Comparison of ENCODE assay signal across 1 cellular context in the genomic region with DNA sequence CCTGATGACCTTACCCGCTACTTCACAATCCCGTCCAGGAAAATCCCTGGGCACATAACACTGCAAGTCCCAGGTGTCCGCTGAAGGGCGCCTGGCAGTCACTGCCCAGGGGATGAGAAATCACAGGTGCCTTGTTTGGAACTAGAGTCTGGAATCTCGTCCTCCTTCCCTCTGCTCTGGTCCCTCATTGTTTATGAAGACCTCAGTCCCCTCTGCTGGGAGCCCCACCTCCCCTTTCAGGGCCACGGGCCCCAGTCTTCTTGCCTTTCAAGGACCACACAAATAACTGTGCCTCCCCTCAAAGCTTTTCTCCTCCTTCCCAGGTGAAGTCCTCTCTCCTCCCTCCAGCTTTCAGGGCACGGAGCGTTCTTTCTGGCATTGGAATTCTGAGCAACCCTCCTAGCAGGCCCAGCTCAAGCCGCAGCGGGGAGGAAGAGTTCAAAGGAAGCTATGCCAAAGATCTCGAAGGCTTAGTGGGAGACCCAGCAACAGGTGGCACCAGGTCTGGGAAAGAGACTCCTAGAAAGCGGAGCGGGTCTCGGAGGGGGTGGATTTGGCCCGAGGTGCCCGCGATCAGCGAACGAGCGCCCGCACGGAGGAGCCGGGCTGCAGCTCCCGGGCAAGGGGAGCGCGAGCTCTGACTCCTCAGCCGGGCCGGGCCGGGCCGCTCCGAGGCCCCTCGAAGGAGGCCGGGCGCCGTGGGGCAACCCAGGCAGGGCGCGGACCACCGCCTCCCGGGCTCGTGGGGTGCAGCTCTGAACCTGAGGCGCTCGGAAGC.
TF ChIP-seq lines count a peak whose summit lies in the region.

No MANE protein-coding gene starts in this region.

TF ChIP-seq in HepG2, 621 proteins besides CTCF, POLR2A, EP300 and RAD21:
- TF ChIP-seq, protein P1, sequence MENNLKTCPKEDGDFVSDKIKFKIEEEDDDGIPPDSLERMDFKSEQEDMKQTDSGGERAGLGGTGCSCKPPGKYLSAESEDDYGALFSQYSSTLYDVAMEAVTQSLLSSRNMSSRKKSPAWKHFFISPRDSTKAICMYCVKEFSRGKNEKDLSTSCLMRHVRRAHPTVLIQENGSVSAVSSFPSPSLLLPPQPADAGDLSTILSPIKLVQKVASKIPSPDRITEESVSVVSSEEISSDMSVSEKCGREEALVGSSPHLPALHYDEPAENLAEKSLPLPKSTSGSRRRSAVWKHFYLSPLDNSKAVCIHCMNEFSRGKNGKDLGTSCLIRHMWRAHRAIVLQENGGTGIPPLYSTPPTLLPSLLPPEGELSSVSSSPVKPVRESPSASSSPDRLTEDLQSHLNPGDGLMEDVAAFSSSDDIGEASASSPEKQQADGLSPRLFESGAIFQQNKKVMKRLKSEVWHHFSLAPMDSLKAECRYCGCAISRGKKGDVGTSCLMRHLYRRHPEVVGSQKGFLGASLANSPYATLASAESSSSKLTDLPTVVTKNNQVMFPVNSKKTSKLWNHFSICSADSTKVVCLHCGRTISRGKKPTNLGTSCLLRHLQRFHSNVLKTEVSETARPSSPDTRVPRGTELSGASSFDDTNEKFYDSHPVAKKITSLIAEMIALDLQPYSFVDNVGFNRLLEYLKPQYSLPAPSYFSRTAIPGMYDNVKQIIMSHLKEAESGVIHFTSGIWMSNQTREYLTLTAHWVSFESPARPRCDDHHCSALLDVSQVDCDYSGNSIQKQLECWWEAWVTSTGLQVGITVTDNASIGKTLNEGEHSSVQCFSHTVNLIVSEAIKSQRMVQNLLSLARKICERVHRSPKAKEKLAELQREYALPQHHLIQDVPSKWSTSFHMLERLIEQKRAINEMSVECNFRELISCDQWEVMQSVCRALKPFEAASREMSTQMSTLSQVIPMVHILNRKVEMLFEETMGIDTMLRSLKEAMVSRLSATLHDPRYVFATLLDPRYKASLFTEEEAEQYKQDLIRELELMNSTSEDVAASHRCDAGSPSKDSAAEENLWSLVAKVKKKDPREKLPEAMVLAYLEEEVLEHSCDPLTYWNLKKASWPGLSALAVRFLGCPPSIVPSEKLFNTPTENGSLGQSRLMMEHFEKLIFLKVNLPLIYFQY (CRISPR knock-in tag; IDR thresholded peaks at IDR 0.05; ENCODE audit: borderline replicate concordance) = 0 out of 2 replicates have a peak, but pooled peaks have one; percentile 60
- TF ChIP-seq EEA1 (CRISPR knock-in tag; IDR thresholded peaks at IDR 0.05; ENCODE audit: borderline replicate concordance) (peak; percentile 94), WIZ (CRISPR knock-in tag; IDR thresholded peaks at IDR 0.05) (peak; percentile 73; the same call in 1 of the 2 replicates), MED1 (CRISPR knock-in tag; IDR thresholded peaks at IDR 0.05) (peak; percentile 8; the same call in 1 of the 2 replicates), CENPT (CRISPR knock-in tag; IDR thresholded peaks at IDR 0.05; ENCODE audit: low read depth) (0 out of 2 replicates have a peak, but pooled peaks have one; percentile 6), ZNF441 (CRISPR knock-in tag; IDR thresholded peaks at IDR 0.05; ENCODE audit: borderline replicate concordance) (0 out of 2 replicates have a peak, but pooled peaks have one; percentile 44), CAMTA2 (CRISPR knock-in tag; IDR thresholded peaks at IDR 0.05; ENCODE audit: borderline replicate concordance) (peak; percentile 65; the same call in 1 of the 2 replicates), ZNF841 (CRISPR knock-in tag; IDR thresholded peaks at IDR 0.05; ENCODE audit: borderline replicate concordance) (0 out of 2 replicates have a peak, but pooled peaks have one; percentile 15), ZNF333 (CRISPR knock-in tag; IDR thresholded peaks at IDR 0.05; ENCODE audit: borderline replicate concordance) (0 out of 2 replicates have a peak, but pooled peaks have one; percentile 80), ZFP36L1 (CRISPR knock-in tag; IDR thresholded peaks at IDR 0.05) (0 out of 2 replicates have a peak, but pooled peaks have one; percentile 5), ZMAT3 (CRISPR knock-in tag; conservative IDR thresholded peaks at IDR 0.05) (peak; percentile 16; the same call in 1 of the 2 replicates), NFKB2 (CRISPR knock-in tag; IDR thresholded peaks at IDR 0.05; ENCODE audit: borderline replicate concordance) (peak; percentile 11; the same call in 1 of the 2 replicates), ZBTB38 (CRISPR knock-in tag; IDR thresholded peaks at IDR 0.05) (peak; percentile 42), ZFAT (CRISPR knock-in tag; conservative IDR thresholded peaks at IDR 0.05) (0 out of 2 replicates have a peak, but pooled peaks have one; percentile 55), ZBTB42 (CRISPR knock-in tag; IDR thresholded peaks at IDR 0.05) (peak; percentile 55; the same call in 1 of the 2 replicates)
- TF ChIP-seq, protein P2, sequence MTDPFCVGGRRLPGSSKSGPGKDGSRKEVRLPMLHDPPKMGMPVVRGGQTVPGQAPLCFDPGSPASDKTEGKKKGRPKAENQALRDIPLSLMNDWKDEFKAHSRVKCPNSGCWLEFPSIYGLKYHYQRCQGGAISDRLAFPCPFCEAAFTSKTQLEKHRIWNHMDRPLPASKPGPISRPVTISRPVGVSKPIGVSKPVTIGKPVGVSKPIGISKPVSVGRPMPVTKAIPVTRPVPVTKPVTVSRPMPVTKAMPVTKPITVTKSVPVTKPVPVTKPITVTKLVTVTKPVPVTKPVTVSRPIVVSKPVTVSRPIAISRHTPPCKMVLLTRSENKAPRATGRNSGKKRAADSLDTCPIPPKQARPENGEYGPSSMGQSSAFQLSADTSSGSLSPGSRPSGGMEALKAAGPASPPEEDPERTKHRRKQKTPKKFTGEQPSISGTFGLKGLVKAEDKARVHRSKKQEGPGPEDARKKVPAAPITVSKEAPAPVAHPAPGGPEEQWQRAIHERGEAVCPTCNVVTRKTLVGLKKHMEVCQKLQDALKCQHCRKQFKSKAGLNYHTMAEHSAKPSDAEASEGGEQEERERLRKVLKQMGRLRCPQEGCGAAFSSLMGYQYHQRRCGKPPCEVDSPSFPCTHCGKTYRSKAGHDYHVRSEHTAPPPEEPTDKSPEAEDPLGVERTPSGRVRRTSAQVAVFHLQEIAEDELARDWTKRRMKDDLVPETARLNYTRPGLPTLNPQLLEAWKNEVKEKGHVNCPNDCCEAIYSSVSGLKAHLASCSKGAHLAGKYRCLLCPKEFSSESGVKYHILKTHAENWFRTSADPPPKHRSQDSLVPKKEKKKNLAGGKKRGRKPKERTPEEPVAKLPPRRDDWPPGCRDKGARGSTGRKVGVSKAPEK (CRISPR knock-in tag; IDR thresholded peaks at IDR 0.05; ENCODE audit: borderline replicate concordance) = 0 out of 2 replicates have a peak, but pooled peaks have one; percentile 30
- TF ChIP-seq, protein P3, sequence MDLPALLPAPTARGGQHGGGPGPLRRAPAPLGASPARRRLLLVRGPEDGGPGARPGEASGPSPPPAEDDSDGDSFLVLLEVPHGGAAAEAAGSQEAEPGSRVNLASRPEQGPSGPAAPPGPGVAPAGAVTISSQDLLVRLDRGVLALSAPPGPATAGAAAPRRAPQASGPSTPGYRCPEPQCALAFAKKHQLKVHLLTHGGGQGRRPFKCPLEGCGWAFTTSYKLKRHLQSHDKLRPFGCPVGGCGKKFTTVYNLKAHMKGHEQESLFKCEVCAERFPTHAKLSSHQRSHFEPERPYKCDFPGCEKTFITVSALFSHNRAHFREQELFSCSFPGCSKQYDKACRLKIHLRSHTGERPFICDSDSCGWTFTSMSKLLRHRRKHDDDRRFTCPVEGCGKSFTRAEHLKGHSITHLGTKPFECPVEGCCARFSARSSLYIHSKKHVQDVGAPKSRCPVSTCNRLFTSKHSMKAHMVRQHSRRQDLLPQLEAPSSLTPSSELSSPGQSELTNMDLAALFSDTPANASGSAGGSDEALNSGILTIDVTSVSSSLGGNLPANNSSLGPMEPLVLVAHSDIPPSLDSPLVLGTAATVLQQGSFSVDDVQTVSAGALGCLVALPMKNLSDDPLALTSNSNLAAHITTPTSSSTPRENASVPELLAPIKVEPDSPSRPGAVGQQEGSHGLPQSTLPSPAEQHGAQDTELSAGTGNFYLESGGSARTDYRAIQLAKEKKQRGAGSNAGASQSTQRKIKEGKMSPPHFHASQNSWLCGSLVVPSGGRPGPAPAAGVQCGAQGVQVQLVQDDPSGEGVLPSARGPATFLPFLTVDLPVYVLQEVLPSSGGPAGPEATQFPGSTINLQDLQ (CRISPR knock-in tag; IDR thresholded peaks at IDR 0.05) = peak; percentile 52; the same call in 1 of the 2 replicates
- TF ChIP-seq, protein P4, sequence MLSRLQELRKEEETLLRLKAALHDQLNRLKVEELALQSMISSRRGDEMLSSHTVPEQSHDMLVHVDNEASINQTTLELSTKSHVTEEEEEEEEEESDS (CRISPR knock-in tag; IDR thresholded peaks at IDR 0.05; ENCODE audit: borderline replicate concordance) = 0 out of 2 replicates have a peak, but pooled peaks have one; percentile 4
- TF ChIP-seq, protein P5, sequence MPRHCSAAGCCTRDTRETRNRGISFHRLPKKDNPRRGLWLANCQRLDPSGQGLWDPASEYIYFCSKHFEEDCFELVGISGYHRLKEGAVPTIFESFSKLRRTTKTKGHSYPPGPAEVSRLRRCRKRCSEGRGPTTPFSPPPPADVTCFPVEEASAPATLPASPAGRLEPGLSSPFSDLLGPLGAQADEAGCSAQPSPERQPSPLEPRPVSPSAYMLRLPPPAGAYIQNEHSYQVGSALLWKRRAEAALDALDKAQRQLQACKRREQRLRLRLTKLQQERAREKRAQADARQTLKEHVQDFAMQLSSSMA (CRISPR knock-in tag; IDR thresholded peaks at IDR 0.05) = peak; percentile 45; the same call in 1 of the 2 replicates
